In the genomic region with DNA sequence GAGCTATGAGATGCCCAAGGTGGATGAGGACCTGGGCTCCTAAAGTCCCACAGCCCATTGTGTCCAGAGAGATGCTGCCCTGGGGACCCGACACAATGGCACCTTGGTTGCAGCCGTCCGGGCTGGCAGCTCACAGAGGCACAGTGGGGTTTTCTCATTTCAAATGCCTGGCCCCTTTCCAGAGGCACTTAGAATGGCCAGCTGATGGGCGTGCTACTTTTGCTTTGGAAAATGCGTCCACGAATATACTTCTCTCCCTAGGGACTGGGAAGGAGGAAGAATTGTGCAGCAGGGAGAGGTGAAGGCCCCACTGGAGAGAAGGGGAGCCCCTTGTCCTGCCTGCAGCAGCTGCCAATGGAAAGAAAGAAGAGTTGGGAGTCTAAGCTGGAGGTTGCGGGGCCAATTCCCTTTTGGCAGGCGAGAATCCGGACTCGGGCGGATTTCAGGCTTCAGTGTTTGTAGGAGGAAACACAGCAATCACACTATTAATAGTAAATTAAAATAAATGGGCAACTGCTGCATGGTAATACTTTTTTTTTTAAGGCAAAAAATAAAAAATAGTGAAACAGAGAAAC, we compare ENCODE assay signal across 13 cellular contexts. TPM values are rescaled to one million over a fixed set of nuclear protein-coding genes. Genes with fewer than 3 reads are reported as not detected.
A peak's percentile ranks its signal among the peaks of the same experiment; 100 is the strongest.
DNase-seq lines count a peak whose midpoint lies in the region; ATAC-seq and TF ChIP-seq lines count a peak whose summit lies in the region.
"Had no signal": no experiment of that assay in that cellular context is flagged by ENCODE, and none has a peak within 500 bp of the region (broad histone marks: within the 10 kb centered on the region; RNA-seq: fewer than 3 reads in every experiment).

No MANE protein-coding gene starts in this region.

- POLR2A ChIA-PET in T-cell (lab: Charles Lee), result interaction anchor here in 1 of 2 donors (0.7 to 1.3 kb wide), 3 partner anchors 54 to 91 kb away, joined by 3 to 4 read pairs (median 4); no protein-coding TSS in a partner anchor

- H3K36me3 Mint-ChIP-seq in T-helper 2 cell treated with Interferon-gamma antibody and Interleukin-4, amounts not matched to agents 5 μg/mL and 100 μg/mL, for 36 hours (ENCODE audit: low read depth), result peaks cover 29% of the 10 kb centered on the region
- peaks cover 8% of the 10 kb centered on the region for H3K36me3 Mint-ChIP-seq in T-cell

- no peak for TF ChIP-seq CTCF in sigmoid colon (IDR thresholded peaks at IDR 0.05)
- TF ChIP-seq CTCF in GM20000 (IDR thresholded peaks at IDR 0.05; ENCODE audit: extremely low read depth, missing control alignments), result no peak

- H3K4me1 Mint-ChIP-seq in T-helper 2 cell treated with Interferon-gamma antibody and Interleukin-4, amounts not matched to agents 5 μg/mL and 100 μg/mL, for 36 hours (ENCODE audit: low read depth), result peaks cover 48% of the 10 kb centered on the region
- H3K4me1 Mint-ChIP-seq in T-cell, result peaks cover 62 to 72% (median 66%) of the 10 kb centered on the region in 3 donors

- peak overlapping the region; percentile 82 for H3K4me3 Mint-ChIP-seq in T-helper 2 cell treated with Interferon-gamma antibody and Interleukin-4, amounts not matched to agents 5 μg/mL and 100 μg/mL, for 36 hours
- peak overlapping the region; percentile 79 to 100 (median 83) for H3K4me3 Mint-ChIP-seq in T-cell

- peak overlapping the region in 2 of 4 donors; percentile 57 to 72 for H3K27ac ChIP-seq in sigmoid colon
- H3K27ac ChIP-seq: body of pancreas, RWPE1 had no signal

- WGBS in sigmoid colon, 2 donors, result 68 to 79% methylated on average over 11 of the region's 11 CpGs

- H3K4me1 ChIP-seq in sigmoid colon, result peaks cover 0 to 21% (median 11%) of the 10 kb centered on the region in 4 donors

- H3K27me3 Mint-ChIP-seq in T-helper 2 cell treated with Interferon-gamma antibody and Interleukin-4, amounts not matched to agents 5 μg/mL and 100 μg/mL, for 36 hours (ENCODE audit: low read depth), result no peaks in the 10 kb centered on the region
- peaks cover 0 to 11% of the 10 kb centered on the region in 2 donors for H3K27me3 Mint-ChIP-seq in T-cell

- no peaks in the 10 kb centered on the region for H3K36me3 ChIP-seq in sigmoid colon

- H3K4me3 ChIP-seq in sigmoid colon, result peak overlapping the region in 3 of 4 donors; percentile 27 to 49 (median 39)
- H3K4me3 ChIP-seq: body of pancreas had no signal

- H3K27me3 ChIP-seq in sigmoid colon, result peaks cover 19 to 57% (median 30%) of the 10 kb centered on the region in 3 donors

- H3K9me3 ChIP-seq in sigmoid colon, result no peaks in the 10 kb centered on the region
- H3K9me3 ChIP-seq: body of pancreas had no signal

- no peak for ATAC-seq in T-cell (replicated peaks in 1 of 4)
- ATAC-seq: body of pancreas, left colon had no signal

- DNase-seq in T-helper 2 cell treated with Interferon-gamma antibody and Interleukin-4, amounts not matched to agents 5 μg/mL and 100 μg/mL, for 36 hours (ENCODE audit: low spot score), result no peak
- DNase-seq in T-helper 2 cell (no peak), T-cell (no peak), head of caudate nucleus (peak in 40 of 42 donors; percentile 41 to 89 (median 71)), sigmoid colon (no peak), GM20000 (ENCODE audit: low spot score) (no peak), cortex of kidney (lab: John Stamatoyannopoulos, UW) (no peak), NK-92 (lab: John Stamatoyannopoulos, UW; ENCODE audit: unreplicated experiment) (no peak)
- DNase-seq: body of pancreas, left colon, NCI-H187 treated with DMSO at 0.1 percent for 48 hours had no signal

- no peak for TF ChIP-seq POLR2A in sigmoid colon (IDR thresholded peaks at IDR 0.05)

- H3K27ac Mint-ChIP-seq in T-helper 2 cell treated with Interferon-gamma antibody and Interleukin-4, amounts not matched to agents 5 μg/mL and 100 μg/mL, for 36 hours, result peak overlapping the region; percentile 77
- peak overlapping the region; percentile 90 to 91 for H3K27ac Mint-ChIP-seq in T-cell

- CTCF ChIA-PET in T-cell (lab: Charles Lee), result interaction anchor here (0.7 to 6.5 kb wide), 13 partner anchors 10 to 97 kb away, joined by 3 to 154 read pairs (median 5); partner anchors contain the start of gene MRPS5 (in 1 of the 2)

- intact Hi-C loops in head of caudate nucleus (cut with DNase I) (loop anchor here (5.0 kb wide), 1 partner anchor 98 kb away; the partner anchor contains the start of gene MRPS5), sigmoid colon (cut with DNase I) (loop anchor here (5.0 kb wide), 2 partner anchors 53 to 93 kb away; no protein-coding TSS in a partner anchor)

- H3K9me3 Mint-ChIP-seq in T-helper 2 cell treated with Interferon-gamma antibody and Interleukin-4, amounts not matched to agents 5 μg/mL and 100 μg/mL, for 36 hours, result no peaks in the 10 kb centered on the region
- no peaks in the 10 kb centered on the region for H3K9me3 Mint-ChIP-seq in T-cell

- TF ChIP-seq EP300 in sigmoid colon (IDR thresholded peaks at IDR 0.05), result no peak

RNA-seq across cellular contexts. Expression of gene MAL, which starts 1.1 kb away (rescaled TPM):
- total RNA-seq in T-cell (100 to 1,000 TPM; 129 to 179 (median 150) TPM), sigmoid colon (10 to 100 TPM in 3 of 4 donors, 1 to 10 TPM in 1; 7.6 to 28.9 (median 15.9) TPM)
- 1 to 10 TPM in 2 of 3 donors, under 1 TPM in 1; 0.69 to 8.4 (median 7.4) TPM for polyA plus RNA-seq in sigmoid colon
- total RNA-seq: body of pancreas, fibroblast of lung had no signal
- polyA plus RNA-seq: fibroblast of lung had no signal

Comparison
In these comparisons a context has a peak if more than half of its experiments do, and no peak if none do; other contexts are left out.
1. DNase-seq: peak in head of caudate nucleus (40 of 42); none in T-helper 2 cell treated with Interferon-gamma antibody and Interleukin-4, amounts not matched to agents 5 μg/mL and 100 μg/mL, for 36 hours (single experiment), T-helper 2 cell (0 of 5), T-cell (0 of 34), sigmoid colon (single experiment), GM20000 (single experiment), cortex of kidney (single experiment) and NK-92 (single experiment).
2. RNA of gene MAL, which starts 1.1 kb away (total RNA-seq): 129 to 179 TPM in T-cell; 7.6 to 28.9 TPM in sigmoid colon; every median in the first group is over 4 times any median in the second.